9 cellular contexts compared by ENCODE assay signal in the genomic region with DNA sequence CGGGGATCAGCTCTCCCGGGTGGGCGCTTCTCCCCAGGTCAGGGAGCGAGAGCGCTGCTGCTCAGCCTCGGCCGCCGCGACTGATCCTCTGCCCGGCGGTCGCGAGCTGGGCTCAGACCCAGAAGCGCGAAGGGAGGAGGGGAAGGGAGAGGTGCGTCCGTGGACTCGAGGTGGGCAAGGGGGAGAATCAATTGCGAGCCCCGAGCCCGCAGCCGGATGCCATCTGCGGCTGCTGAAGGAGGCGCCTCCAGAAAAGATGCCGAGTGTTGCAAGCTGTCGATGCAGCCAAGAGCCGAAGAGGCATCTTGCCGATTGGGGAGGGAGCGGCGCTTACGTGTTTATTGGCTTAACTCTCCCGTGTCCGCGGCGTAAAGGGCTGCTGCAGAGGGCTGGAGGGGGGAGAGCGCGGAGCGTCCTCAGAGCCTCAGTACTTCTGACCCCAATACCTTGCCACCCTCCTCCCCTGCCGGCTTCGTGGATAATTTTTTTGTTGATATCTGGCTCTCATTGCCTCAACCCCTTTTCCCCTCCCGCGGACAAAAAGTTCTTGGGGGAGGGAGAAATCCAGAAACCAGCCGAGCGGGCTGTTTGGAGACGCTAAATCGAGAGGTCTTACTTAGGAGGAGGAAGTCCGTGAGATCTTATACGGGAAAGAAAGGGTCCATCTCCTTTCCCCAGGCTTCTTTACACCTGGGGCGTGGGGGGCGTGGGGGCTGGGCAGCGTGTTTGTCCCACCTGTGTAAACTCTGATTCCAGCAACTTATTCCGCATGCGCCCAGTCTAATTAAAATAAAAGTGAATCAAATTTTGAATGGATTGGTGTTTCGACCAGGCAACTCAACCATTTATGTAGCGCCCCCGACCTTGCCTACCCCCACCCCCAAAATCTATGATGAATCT. TPM values are rescaled to one million over a fixed set of nuclear protein-coding genes. Genes with fewer than 3 reads are reported as not detected.
DNase-seq lines count a peak whose midpoint lies in the region; ATAC-seq and TF ChIP-seq lines count a peak whose summit lies in the region.
"Had no signal": no experiment of that assay in that cellular context is flagged by ENCODE, and none has a peak within 500 bp of the region (broad histone marks: within the 10 kb centered on the region; RNA-seq: fewer than 3 reads in every experiment).

CADPS (minus strand) TSS at position 314 of the 900 bp plus-strand sequence. CDS start 387 bp downstream, outside the sequence.

- peaks cover 6% of the 10 kb centered on the region for H3K9me3 ChIP-seq in mesenchymal stem cell (ENCODE audit: control insufficient read depth, low read length)
- no peaks in the 10 kb centered on the region for H3K9me3 ChIP-seq in vagina

- no peak within 1 kb of the TSS for H3K14ac ChIP-seq in mesenchymal stem cell (ENCODE audit: low read length in 2 of 2)

- no peak within 1 kb of the TSS for H2BK15ac ChIP-seq in mesenchymal stem cell (ENCODE audit: low read depth, poor library complexity, severe bottlenecking)

- H4K8ac ChIP-seq in mesenchymal stem cell (ENCODE audit: low read length): no peak within 1 kb of the TSS

- peaks cover 13% of the 10 kb centered on the region for H3K4me1 ChIP-seq in mesenchymal stem cell (ENCODE audit: control insufficient read depth, insufficient read depth, low read depth, low read length)
- peaks cover 11% of the 10 kb centered on the region for H3K4me1 ChIP-seq in vagina

- ATAC-seq in HG03378 (IDR thresholded peaks at IDR 0.05; ENCODE audit: unreplicated experiment) (no peak), HG02759 (IDR thresholded peaks at IDR 0.05; ENCODE audit: unreplicated experiment) (no peak)

- intact Hi-C loops in vagina (cut with DNase I): no loop called here

- WGBS in mesenchymal stem cell: 1% methylated on average over 44 of the region's 56 CpGs

- peak within 1 kb of the TSS; percentile 28 to 73 for H3K4me3 ChIP-seq in mesenchymal stem cell (ENCODE audit: insufficient read depth in 1 of 2, low read depth in 1 of 2, low read length in 2 of 2)
- peak within 1 kb of the TSS; percentile 36 to 50 for H3K4me3 ChIP-seq in vagina

- no peak for TF ChIP-seq CTCF in vagina (IDR thresholded peaks at IDR 0.05)

- peaks cover 40 to 52% of the 10 kb centered on the region in 2 experiments for H3K27me3 ChIP-seq in mesenchymal stem cell (ENCODE audit: control insufficient read depth in 1 of 2, insufficient read depth in 1 of 2, low read length in 2 of 2)
- H3K27me3 ChIP-seq in vagina: no peaks in the 10 kb centered on the region

- H2AK5ac ChIP-seq in mesenchymal stem cell (ENCODE audit: low read length, severe bottlenecking): no peak within 1 kb of the TSS

- H3K36me3 ChIP-seq in mesenchymal stem cell (ENCODE audit: control insufficient read depth in 1 of 2, insufficient read depth in 2 of 2, low read depth in 1 of 2, low read length in 2 of 2) (no peaks in the 10 kb centered on the region), vagina (no peaks in the 10 kb centered on the region)

- H3K23ac ChIP-seq in mesenchymal stem cell (ENCODE audit: low read length in 2 of 2): no peak within 1 kb of the TSS

- H3K4ac ChIP-seq in mesenchymal stem cell (ENCODE audit: low read depth in 1 of 2, low read length in 2 of 2): no peak within 1 kb of the TSS

- H3K18ac ChIP-seq in mesenchymal stem cell (ENCODE audit: low read depth in 1 of 2, low read length in 2 of 2): no peak within 1 kb of the TSS

- no peak within 1 kb of the TSS for H2AFZ ChIP-seq in mesenchymal stem cell (ENCODE audit: low read depth, low read length)

- H3K27ac ChIP-seq in cingulate gyrus (ENCODE audit: low read depth, low read length) (peak within 1 kb of the TSS; percentile 47), mesenchymal stem cell (ENCODE audit: low read length, poor library complexity, severe bottlenecking) (no peak within 1 kb of the TSS), vagina (no peak within 1 kb of the TSS)
- H3K27ac ChIP-seq: C4-2B had no signal

- peak within 1 kb of the TSS; percentile 61 for H3K4me2 ChIP-seq in mesenchymal stem cell (ENCODE audit: low read length, poor library complexity, severe bottlenecking)

- no peak within 1 kb of the TSS for H3K9ac ChIP-seq in mesenchymal stem cell (ENCODE audit: low read length)

- H2BK5ac ChIP-seq in mesenchymal stem cell (ENCODE audit: low read depth, low read length, poor library complexity, severe bottlenecking): no peak within 1 kb of the TSS

- DNase-seq in activated gamma-delta T cell (lab: John Stamatoyannopoulos, UW): peak; percentile 2
- no peak for DNase-seq in activated gamma-delta T cell treated with Interleukin-2 at 50 U/mL for 16 hours
- DNase-seq in mesenchymal stem cell: no peak
- no peak for DNase-seq in vagina (ENCODE audit: extremely low spot score in 2 of 2)
- no peak for DNase-seq in foreskin melanocyte

- TF ChIP-seq POLR2A in vagina (IDR thresholded peaks at IDR 0.05): no peak

- no peak within 1 kb of the TSS for H4K91ac ChIP-seq in mesenchymal stem cell (ENCODE audit: low read length)

- no peak within 1 kb of the TSS for H2BK12ac ChIP-seq in mesenchymal stem cell (ENCODE audit: low read length in 2 of 2)

- H2BK120ac ChIP-seq in mesenchymal stem cell (ENCODE audit: low read depth, low read length): no peak within 1 kb of the TSS

- no peaks in the 10 kb centered on the region for H3K79me1 ChIP-seq in mesenchymal stem cell (replicated peaks; ENCODE audit: low read length, poor library complexity, severe bottlenecking)

RNA-seq across cellular contexts. Expression of gene CADPS, which starts in this region (rescaled TPM):
- 0.03 TPM for polyA plus RNA-seq in mesenchymal stem cell (2013, experiment 1 of 2)
- 0.07 TPM for polyA plus RNA-seq in mesenchymal stem cell (2013, experiment 2 of 2)
- 12.8 TPM for total RNA-seq in vagina
